In the genomic region with DNA sequence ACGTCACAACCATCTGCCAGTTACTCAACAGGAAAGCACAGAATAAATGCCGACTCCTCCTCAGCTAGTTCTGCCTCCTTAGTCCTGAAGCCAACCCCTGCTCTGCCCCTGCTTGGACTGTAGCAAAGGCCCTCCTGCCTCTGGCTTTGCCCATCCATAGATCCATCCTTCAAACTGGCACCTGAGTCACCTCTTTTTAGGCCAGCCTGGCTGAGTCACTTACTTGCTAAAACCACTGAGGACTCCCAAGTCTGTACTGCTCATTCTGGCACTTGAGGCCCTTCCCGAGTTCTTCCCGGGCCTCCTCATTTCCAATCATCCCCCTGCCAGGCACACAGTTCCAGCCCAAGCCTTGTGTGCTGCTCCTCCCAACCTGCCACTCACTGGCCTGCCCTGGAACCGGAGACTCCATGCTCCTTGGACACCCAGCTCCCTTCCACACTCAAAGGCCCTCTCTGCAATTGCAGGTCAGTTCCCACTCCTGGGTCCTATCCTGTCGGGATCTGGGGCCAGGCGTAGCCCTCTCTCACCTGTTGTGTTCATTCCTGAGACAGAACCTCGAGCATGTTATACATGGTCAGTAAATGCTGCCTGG, we compare ENCODE assay signal across 1 cellular context.
TF ChIP-seq lines count a peak whose summit lies in the region.

No MANE protein-coding gene starts in this region.

TF ChIP-seq in SK-N-SH, 30 proteins besides CTCF, POLR2A, EP300 and RAD21:
- no peak for TF ChIP-seq SIN3A (IDR thresholded peaks at IDR 0.05; ENCODE audit: borderline replicate concordance, low read depth, low read length)
- TF ChIP-seq, protein P1, sequence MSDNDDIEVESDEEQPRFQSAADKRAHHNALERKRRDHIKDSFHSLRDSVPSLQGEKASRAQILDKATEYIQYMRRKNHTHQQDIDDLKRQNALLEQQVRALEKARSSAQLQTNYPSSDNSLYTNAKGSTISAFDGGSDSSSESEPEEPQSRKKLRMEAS (IDR thresholded peaks at IDR 0.05; ENCODE audit: low read depth), result peak; percentile 33; the same call in 1 of the 2 replicates
- no peak for TF ChIP-seq NRF1 (IDR thresholded peaks at IDR 0.05; ENCODE audit: low read depth, low read length)
- TF ChIP-seq, protein P2, sequence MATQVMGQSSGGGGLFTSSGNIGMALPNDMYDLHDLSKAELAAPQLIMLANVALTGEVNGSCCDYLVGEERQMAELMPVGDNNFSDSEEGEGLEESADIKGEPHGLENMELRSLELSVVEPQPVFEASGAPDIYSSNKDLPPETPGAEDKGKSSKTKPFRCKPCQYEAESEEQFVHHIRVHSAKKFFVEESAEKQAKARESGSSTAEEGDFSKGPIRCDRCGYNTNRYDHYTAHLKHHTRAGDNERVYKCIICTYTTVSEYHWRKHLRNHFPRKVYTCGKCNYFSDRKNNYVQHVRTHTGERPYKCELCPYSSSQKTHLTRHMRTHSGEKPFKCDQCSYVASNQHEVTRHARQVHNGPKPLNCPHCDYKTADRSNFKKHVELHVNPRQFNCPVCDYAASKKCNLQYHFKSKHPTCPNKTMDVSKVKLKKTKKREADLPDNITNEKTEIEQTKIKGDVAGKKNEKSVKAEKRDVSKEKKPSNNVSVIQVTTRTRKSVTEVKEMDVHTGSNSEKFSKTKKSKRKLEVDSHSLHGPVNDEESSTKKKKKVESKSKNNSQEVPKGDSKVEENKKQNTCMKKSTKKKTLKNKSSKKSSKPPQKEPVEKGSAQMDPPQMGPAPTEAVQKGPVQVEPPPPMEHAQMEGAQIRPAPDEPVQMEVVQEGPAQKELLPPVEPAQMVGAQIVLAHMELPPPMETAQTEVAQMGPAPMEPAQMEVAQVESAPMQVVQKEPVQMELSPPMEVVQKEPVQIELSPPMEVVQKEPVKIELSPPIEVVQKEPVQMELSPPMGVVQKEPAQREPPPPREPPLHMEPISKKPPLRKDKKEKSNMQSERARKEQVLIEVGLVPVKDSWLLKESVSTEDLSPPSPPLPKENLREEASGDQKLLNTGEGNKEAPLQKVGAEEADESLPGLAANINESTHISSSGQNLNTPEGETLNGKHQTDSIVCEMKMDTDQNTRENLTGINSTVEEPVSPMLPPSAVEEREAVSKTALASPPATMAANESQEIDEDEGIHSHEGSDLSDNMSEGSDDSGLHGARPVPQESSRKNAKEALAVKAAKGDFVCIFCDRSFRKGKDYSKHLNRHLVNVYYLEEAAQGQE (IDR thresholded peaks at IDR 0.05; ENCODE audit: low read depth, low read length), result 0 out of 2 replicates have a peak, but pooled peaks have one; percentile 24
- TF ChIP-seq, protein P3, sequence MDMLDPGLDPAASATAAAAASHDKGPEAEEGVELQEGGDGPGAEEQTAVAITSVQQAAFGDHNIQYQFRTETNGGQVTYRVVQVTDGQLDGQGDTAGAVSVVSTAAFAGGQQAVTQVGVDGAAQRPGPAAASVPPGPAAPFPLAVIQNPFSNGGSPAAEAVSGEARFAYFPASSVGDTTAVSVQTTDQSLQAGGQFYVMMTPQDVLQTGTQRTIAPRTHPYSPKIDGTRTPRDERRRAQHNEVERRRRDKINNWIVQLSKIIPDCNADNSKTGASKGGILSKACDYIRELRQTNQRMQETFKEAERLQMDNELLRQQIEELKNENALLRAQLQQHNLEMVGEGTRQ (IDR thresholded peaks at IDR 0.05; ENCODE audit: borderline replicate concordance, low read depth, low read length), result no peak
- TF ChIP-seq ELF1 (IDR thresholded peaks at IDR 0.05), result no peak
- TF ChIP-seq NFIC (IDR thresholded peaks at IDR 0.05; ENCODE audit: borderline replicate concordance), result peak; percentile 43; the same call in 1 of the 2 replicates
- TF ChIP-seq TCF12 (IDR thresholded peaks at IDR 0.05), result peak; percentile 61; the same call in 1 of the 2 replicates
- peak; percentile 86 for TF ChIP-seq JUND (IDR thresholded peaks at IDR 0.05)
- TF ChIP-seq, protein P4, sequence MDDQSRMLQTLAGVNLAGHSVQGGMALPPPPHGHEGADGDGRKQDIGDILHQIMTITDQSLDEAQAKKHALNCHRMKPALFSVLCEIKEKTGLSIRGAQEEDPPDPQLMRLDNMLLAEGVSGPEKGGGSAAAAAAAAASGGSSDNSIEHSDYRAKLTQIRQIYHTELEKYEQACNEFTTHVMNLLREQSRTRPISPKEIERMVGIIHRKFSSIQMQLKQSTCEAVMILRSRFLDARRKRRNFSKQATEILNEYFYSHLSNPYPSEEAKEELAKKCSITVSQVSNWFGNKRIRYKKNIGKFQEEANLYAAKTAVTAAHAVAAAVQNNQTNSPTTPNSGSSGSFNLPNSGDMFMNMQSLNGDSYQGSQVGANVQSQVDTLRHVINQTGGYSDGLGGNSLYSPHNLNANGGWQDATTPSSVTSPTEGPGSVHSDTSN (IDR thresholded peaks at IDR 0.05), result peak; percentile 94
- TF ChIP-seq MXI1 (IDR thresholded peaks at IDR 0.05; ENCODE audit: low read depth, low read length), result no peak
- TF ChIP-seq YY1 (IDR thresholded peaks at IDR 0.05; ENCODE audit: low read depth), result no peak
- TF ChIP-seq RXRA (IDR thresholded peaks at IDR 0.05; ENCODE audit: borderline replicate concordance, low read depth), result peak; percentile 37; the same call in 1 of the 2 replicates
- peak; percentile 93 for TF ChIP-seq FOSL2 (IDR thresholded peaks at IDR 0.05; ENCODE audit: borderline replicate concordance, low read depth)
